Comparison of ENCODE assay signal across 8 cellular contexts in the genomic region with DNA sequence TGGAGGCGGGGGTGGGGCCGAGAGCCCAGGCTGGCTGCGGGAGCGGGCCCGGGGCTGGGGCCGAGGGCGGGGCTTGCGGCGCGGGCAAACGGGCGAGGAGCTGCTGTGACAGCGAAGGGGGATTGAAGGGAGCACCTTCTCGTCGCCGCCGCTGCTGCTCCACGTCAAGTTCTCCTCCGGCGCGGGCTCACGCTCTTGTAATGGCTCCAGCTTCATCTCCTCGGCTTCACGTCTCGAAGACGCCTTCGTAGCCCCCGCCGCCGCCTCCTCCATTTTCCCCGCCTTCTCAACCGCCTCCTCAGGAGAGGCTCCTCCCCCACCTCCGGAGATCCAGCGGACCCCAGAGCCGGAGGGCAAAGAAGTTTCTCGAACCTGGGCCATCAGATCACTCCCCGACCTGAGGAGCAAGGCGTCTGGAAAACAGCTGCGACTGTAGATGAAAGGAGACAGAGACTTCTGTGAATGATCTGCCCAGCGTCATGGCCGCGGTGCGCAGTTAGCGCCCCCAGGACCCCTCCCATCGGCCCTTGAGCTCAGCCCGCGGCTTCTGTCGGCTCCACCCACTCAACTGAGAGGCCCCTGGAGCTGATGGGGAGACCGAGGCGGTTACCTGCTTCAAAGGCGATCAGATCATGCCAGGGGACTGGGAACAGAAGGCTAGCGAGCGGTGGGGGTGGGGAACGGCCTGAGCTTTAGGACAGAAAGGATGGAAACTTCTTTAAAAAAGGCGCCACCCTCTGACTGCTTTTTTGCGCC. TPM values are rescaled to one million over a fixed set of nuclear protein-coding genes. Genes with fewer than 3 reads are reported as not detected.
DNase-seq lines count a peak whose midpoint lies in the region; ATAC-seq and TF ChIP-seq lines count a peak whose summit lies in the region.

No MANE protein-coding gene starts in this region.

- peak overlapping the region; percentile 85 for H3K27ac ChIP-seq in CD4-positive, alpha-beta T cell (ENCODE audit: low read depth, low read length)
- H3K27ac ChIP-seq in SK-N-MC (peak overlapping the region; percentile 86), heart right ventricle (peak overlapping the region; percentile 84 to 97 (median 92))

- peaks cover 17% of the 10 kb centered on the region for H3K4me1 Mint-ChIP-seq in CD4-positive, alpha-beta T cell (ENCODE audit: low read depth)
- H3K4me1 Mint-ChIP-seq in activated naive CD8-positive, alpha-beta T cell treated with anti-CD3 and anti-CD28 coated beads, Interleukin-2, amount 10 ng/mL, durations not matched to agents 7 days and 5 days = peaks cover 8% of the 10 kb centered on the region

- intact Hi-C loops in CD4-positive, alpha-beta T cell (cut with DNase I, micrococcal nuclease) = no loop called here
- intact Hi-C loops in heart right ventricle (cut with DNase I) = no loop called here

- H3K36me3 ChIP-seq in SK-N-MC (ENCODE audit: insufficient read depth, low read length) = no peaks in the 10 kb centered on the region
- H3K36me3 ChIP-seq in heart right ventricle = no peaks in the 10 kb centered on the region

- POLR2A ChIA-PET in CD4-positive, alpha-beta T cell (lab: Charles Lee) = interaction anchor here (0.8 to 3.4 kb wide), 21 partner anchors 8 to 1805 kb away, joined by 3 to 75 read pairs (median 6); partner anchors contain the start of genes APEX2, FAM120C, KLF8 and MAGEH1
- POLR2A ChIA-PET in activated naive CD8-positive, alpha-beta T cell treated with anti-CD3 and anti-CD28 coated beads, Interleukin-2, amount 10 ng/mL, durations not matched to agents 7 days and 5 days (lab: Charles Lee) = interaction anchor here (1.6 to 2.4 kb wide), 4 partner anchors 36 to 489 kb away, joined by 8 to 18 read pairs (median 11); partner anchors contain the start of genes APEX2, MAGEH1 and RRAGB

- no peak for TF ChIP-seq CTCF in CD4-positive, alpha-beta T cell (IDR thresholded peaks at IDR 0.05)
- TF ChIP-seq CTCF in heart right ventricle (IDR thresholded peaks at IDR 0.05) = peak in 4 of 9 donors; percentile 12 to 32 (median 20)

- peaks cover 0 to 11% (median 2%) of the 10 kb centered on the region in 9 donors for H3K4me1 ChIP-seq in heart right ventricle

- H3K4me3 Mint-ChIP-seq in CD4-positive, alpha-beta T cell = peak overlapping the region; percentile 98
- peak overlapping the region; percentile 93 for H3K4me3 Mint-ChIP-seq in activated naive CD8-positive, alpha-beta T cell treated with anti-CD3 and anti-CD28 coated beads, Interleukin-2, amount 10 ng/mL, durations not matched to agents 7 days and 5 days

- H3K4me3 ChIP-seq in SK-N-MC = peak overlapping the region; percentile 84
- peak overlapping the region; percentile 45 to 81 (median 72) for H3K4me3 ChIP-seq in heart right ventricle

- DNase-seq in CD4-positive, alpha-beta T cell = peak; percentile 43 to 68 (median 57)
- DNase-seq in HUDEP-2 (lab: John Stamatoyannopoulos, UW; ENCODE audit: unreplicated experiment in 76 of 76) (peak in 53 of 76 experiments; percentile 0 to 58 (median 29)), SK-N-MC (ENCODE audit: low read depth, low spot score) (no peak), heart right ventricle (peak; percentile 72 to 75), putamen (ENCODE audit: low spot score) (peak; percentile 27), NCI-H774 (lab: John Stamatoyannopoulos, UW) (no peak)
- DNase-seq in activated naive CD8-positive, alpha-beta T cell treated with anti-CD3 and anti-CD28 coated beads, Interleukin-2, amount 10 ng/mL, durations not matched to agents 7 days and 5 days = peak; percentile 71

- CTCF ChIA-PET in CD4-positive, alpha-beta T cell (lab: Charles Lee) = interaction anchor here (1.1 to 1.9 kb wide), 4 partner anchors 37 to 419 kb away, joined by 4 to 5 read pairs (median 4); partner anchors contain the start of genes MAGEH1 and RRAGB

- peak; percentile 75 for ATAC-seq in CD4-positive, alpha-beta T cell (ENCODE audit: poor library complexity)
- peak; percentile 72 for ATAC-seq in GM19455 (IDR thresholded peaks at IDR 0.05; ENCODE audit: unreplicated experiment)
- peak; percentile 76 for ATAC-seq in activated naive CD8-positive, alpha-beta T cell treated with anti-CD3 and anti-CD28 coated beads, Interleukin-2, amount 10 ng/mL, durations not matched to agents 7 days and 5 days (ENCODE audit: low read depth)
- peak; percentile 79 to 95 (median 91) for ATAC-seq in heart right ventricle

- no peaks in the 10 kb centered on the region for H3K9me3 Mint-ChIP-seq in CD4-positive, alpha-beta T cell
- no peaks in the 10 kb centered on the region for H3K9me3 Mint-ChIP-seq in activated naive CD8-positive, alpha-beta T cell treated with anti-CD3 and anti-CD28 coated beads, Interleukin-2, amount 10 ng/mL, durations not matched to agents 7 days and 5 days

- H3K9ac ChIP-seq in SK-N-MC (ENCODE audit: insufficient read length) = peak overlapping the region; percentile 82

- H3K27me3 ChIP-seq in CD4-positive, alpha-beta T cell (ENCODE audit: control insufficient read depth, insufficient read depth, low read length) = no peaks in the 10 kb centered on the region
- H3K27me3 ChIP-seq in heart right ventricle = no peaks in the 10 kb centered on the region

- no peaks in the 10 kb centered on the region for H3K9me3 ChIP-seq in CD4-positive, alpha-beta T cell (ENCODE audit: control insufficient read depth, low read length)
- H3K9me3 ChIP-seq in SK-N-MC (ENCODE audit: low read depth, low read length) = no peaks in the 10 kb centered on the region
- H3K9me3 ChIP-seq in heart right ventricle = no peaks in the 10 kb centered on the region

- H3K27ac Mint-ChIP-seq in CD4-positive, alpha-beta T cell = peak overlapping the region; percentile 96
- peak overlapping the region; percentile 90 for H3K27ac Mint-ChIP-seq in activated naive CD8-positive, alpha-beta T cell treated with anti-CD3 and anti-CD28 coated beads, Interleukin-2, amount 10 ng/mL, durations not matched to agents 7 days and 5 days

- H3K27me3 Mint-ChIP-seq in CD4-positive, alpha-beta T cell = no peaks in the 10 kb centered on the region
- H3K27me3 Mint-ChIP-seq in activated naive CD8-positive, alpha-beta T cell treated with anti-CD3 and anti-CD28 coated beads, Interleukin-2, amount 10 ng/mL, durations not matched to agents 7 days and 5 days = no peaks in the 10 kb centered on the region

- 0 to 1% methylated on average over 32 to 56 of the region's 56 CpGs for WGBS in heart right ventricle, 2 donors

- peaks cover 7% of the 10 kb centered on the region for H3K36me3 Mint-ChIP-seq in CD4-positive, alpha-beta T cell (ENCODE audit: low read depth)
- no peaks in the 10 kb centered on the region for H3K36me3 Mint-ChIP-seq in activated naive CD8-positive, alpha-beta T cell treated with anti-CD3 and anti-CD28 coated beads, Interleukin-2, amount 10 ng/mL, durations not matched to agents 7 days and 5 days

RNA-seq across cellular contexts. Expression of gene USP51, which starts 0.9 kb away (rescaled TPM):
- 1 to 10 TPM; 2.3 TPM for total RNA-seq in CD4-positive, alpha-beta T cell
- total RNA-seq in activated naive CD8-positive, alpha-beta T cell treated with anti-CD3 and anti-CD28 coated beads, Interleukin-2, amount 10 ng/mL, durations not matched to agents 7 days and 5 days = 1 to 10 TPM; 1.6 to 2.0 TPM
- total RNA-seq in heart right ventricle = 1 to 10 TPM; 1.5 to 4.9 (median 2.3) TPM
- polyA plus RNA-seq in heart right ventricle = under 1 TPM; 0.25 to 0.66 TPM

RNA-seq across cellular contexts. Expression of gene MAGEH1, which starts 36.8 kb away (rescaled TPM):
- total RNA-seq in CD4-positive, alpha-beta T cell = 10 to 100 TPM; 17.7 to 18.7 TPM
- total RNA-seq in activated naive CD8-positive, alpha-beta T cell treated with anti-CD3 and anti-CD28 coated beads, Interleukin-2, amount 10 ng/mL, durations not matched to agents 7 days and 5 days = 10 to 100 TPM; 16.0 to 17.9 TPM
- total RNA-seq in heart right ventricle = 10 to 100 TPM in 8 of 10 donors, 1 to 10 TPM in 2; 9.2 to 15.0 (median 11.8) TPM
- polyA plus RNA-seq in heart right ventricle = 10 to 100 TPM in 1 of 2 donors, 1 to 10 TPM in 1; 6.5 to 28.4 TPM

Comparison
In these comparisons a context has a peak if more than half of its experiments do, and no peak if none do; other contexts are left out.
1. DNase-seq: peak in CD4-positive, alpha-beta T cell (10 of 10), HUDEP-2 (53 of 76), activated naive CD8-positive, alpha-beta T cell treated with anti-CD3 and anti-CD28 coated beads, Interleukin-2, amount 10 ng/mL, durations not matched to agents 7 days and 5 days (single experiment), heart right ventricle (2 of 2) and putamen (single experiment); none in SK-N-MC (single experiment) and NCI-H774 (single experiment).
2. Peak in every context shown above with its lines, with median percentiles within 50 percentile points of each other: ATAC-seq and H3K27ac ChIP-seq.